In the genomic region with DNA sequence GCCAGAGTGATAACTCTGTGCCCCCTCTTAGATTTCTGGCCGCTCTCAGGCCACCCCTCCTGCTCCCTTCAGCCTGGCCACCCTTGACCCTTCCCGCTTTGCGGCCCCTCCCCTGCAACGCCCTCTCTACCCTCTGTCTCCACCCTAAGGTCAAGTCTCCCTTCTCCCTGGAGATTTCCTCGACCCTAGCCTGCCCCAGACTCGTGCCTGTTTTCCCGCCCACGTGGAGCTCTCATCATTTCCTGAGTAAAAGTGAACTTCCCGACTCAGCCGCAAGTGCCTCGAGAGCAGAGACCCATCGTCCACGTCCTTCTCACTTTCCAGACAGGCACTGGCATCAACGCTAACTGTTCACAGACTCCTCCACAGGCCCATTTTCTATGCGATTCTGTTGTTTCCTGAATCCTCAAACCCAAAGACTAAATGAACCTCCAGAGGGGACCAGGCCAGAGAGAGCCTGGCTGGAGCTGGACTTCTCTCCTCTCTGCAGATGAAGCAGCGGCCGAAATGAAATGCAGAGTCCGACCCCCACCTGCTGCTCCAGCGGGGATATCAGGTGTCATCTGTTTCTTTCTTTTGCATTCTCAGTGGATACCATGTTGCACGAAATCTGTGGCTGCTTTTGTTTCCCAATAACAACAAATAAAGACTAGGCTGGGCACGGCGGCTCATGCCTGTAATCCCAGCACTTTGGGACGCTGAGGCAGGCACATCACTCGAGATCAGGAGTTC, we compare ENCODE assay signal across 16 cellular contexts. TPM values are rescaled to one million over a fixed set of nuclear protein-coding genes. Genes with fewer than 3 reads are reported as not detected.
DNase-seq lines count a peak whose midpoint lies in the region; TF ChIP-seq lines count a peak whose summit lies in the region.
"Had no signal": no experiment of that assay in that cellular context is flagged by ENCODE, and none has a peak within 500 bp of the region (broad histone marks: within the 10 kb centered on the region; RNA-seq: fewer than 3 reads in every experiment).

No MANE protein-coding gene starts in this region.

- H3K27me3 Mint-ChIP-seq in progenitor cell of endocrine pancreas, result no peaks in the 10 kb centered on the region

- no peaks in the 10 kb centered on the region for H3K9me3 ChIP-seq in vagina

- H3K36me3 ChIP-seq in vagina, result no peaks in the 10 kb centered on the region
- H3K36me3 ChIP-seq: gastroesophageal sphincter had no signal

- no peaks in the 10 kb centered on the region for H3K36me3 Mint-ChIP-seq in progenitor cell of endocrine pancreas (ENCODE audit: insufficient read depth)
- H3K36me3 Mint-ChIP-seq: activated CD8-positive, alpha-beta memory T cell treated with anti-CD3 and anti-CD28 coated beads, Interleukin-2, amount 10 ng/mL, durations not matched to agents 7 days and 5 days had no signal

- H3K27me3 ChIP-seq in vagina, result no peaks in the 10 kb centered on the region

- peaks cover 5% of the 10 kb centered on the region for H3K4me1 ChIP-seq in vagina

- H3K27ac Mint-ChIP-seq in progenitor cell of endocrine pancreas, result peak overlapping the region; percentile 65
- H3K27ac Mint-ChIP-seq: activated CD8-positive, alpha-beta memory T cell treated with anti-CD3 and anti-CD28 coated beads, Interleukin-2, amount 10 ng/mL, durations not matched to agents 7 days and 5 days had no signal

- intact Hi-C loops in vagina (cut with DNase I), result no loop called here

- H3K4me1 Mint-ChIP-seq in progenitor cell of endocrine pancreas (ENCODE audit: low read depth), result peaks cover 22% of the 10 kb centered on the region

- no peak overlapping the region for H3K4me3 Mint-ChIP-seq in progenitor cell of endocrine pancreas (ENCODE audit: low read depth)
- H3K4me3 Mint-ChIP-seq: activated CD8-positive, alpha-beta memory T cell treated with anti-CD3 and anti-CD28 coated beads, Interleukin-2, amount 10 ng/mL, durations not matched to agents 7 days and 5 days had no signal

- no peak overlapping the region for H3K4me3 ChIP-seq in fibroblast of villous mesenchyme (ENCODE audit: low read depth, low read length)
- no peak overlapping the region for H3K4me3 ChIP-seq in vagina
- H3K4me3 ChIP-seq: gastroesophageal sphincter had no signal

- no peak for TF ChIP-seq CTCF in fibroblast of villous mesenchyme (IDR thresholded peaks at IDR 0.05; ENCODE audit: insufficient read depth, low read depth, low read length)
- no peak for TF ChIP-seq CTCF in progenitor cell of endocrine pancreas (IDR thresholded peaks at IDR 0.05; ENCODE audit: unreplicated experiment)
- TF ChIP-seq CTCF in vagina (IDR thresholded peaks at IDR 0.05), result no peak

- H3K27ac ChIP-seq in vagina, result no peak overlapping the region
- H3K27ac ChIP-seq: gastroesophageal sphincter had no signal

- no peak for TF ChIP-seq POLR2A in vagina (IDR thresholded peaks at IDR 0.05)

- no peaks in the 10 kb centered on the region for H3K9me3 Mint-ChIP-seq in progenitor cell of endocrine pancreas (ENCODE audit: low read depth)

- peak; percentile 28 to 36 for DNase-seq in activated T-cell treated with anti-CD3 and anti-CD28 coated beads, Interleukin-2, amount 50 U/mL, for 48 hours
- no peak for DNase-seq in activated T-cell treated with anti-CD3 and anti-CD28 coated beads, Interleukin-2, amount 50 U/mL, for 1 hour
- DNase-seq in NCI-H146 treated with DMSO at 0.1 percent for 48 hours (lab: John Stamatoyannopoulos, UW; ENCODE audit: unreplicated experiment) (peak; percentile 25), fibroblast of villous mesenchyme (ENCODE audit: low read depth) (peak; percentile 6), progenitor cell of endocrine pancreas (ENCODE audit: low spot score, unreplicated experiment) (no peak), SKM-1 treated with dmso at 0.1 percent for 144 hours (lab: John Stamatoyannopoulos, UW; ENCODE audit: unreplicated experiment) (no peak), SIG-M5 (lab: John Stamatoyannopoulos, UW) (no peak), vagina (ENCODE audit: extremely low spot score in 2 of 2) (no peak)
- DNase-seq: activated CD8-positive, alpha-beta memory T cell treated with anti-CD3 and anti-CD28 coated beads, Interleukin-2, amount 10 ng/mL, durations not matched to agents 7 days and 5 days; effector CD8-positive, alpha-beta T cell; left colon; occipital lobe; PC-3; T-helper 2 cell had no signal

RNA-seq across cellular contexts. Expression of a gene that starts 52.5 kb away (rescaled TPM):
- total RNA-seq in fibroblast of villous mesenchyme (0.43 TPM in 1 of 2 replicates, not detected in the other), progenitor cell of endocrine pancreas (11.1 and 12.4 TPM in 2 replicates), vagina (3.7 TPM)
- total RNA-seq: Daoy had no signal

RNA-seq across cellular contexts. Expression of a gene that starts 57.4 kb away (rescaled TPM):
- total RNA-seq in fibroblast of villous mesenchyme (45.1 and 58.7 TPM in 2 replicates), progenitor cell of endocrine pancreas (39.1 and 44.0 TPM in 2 replicates), vagina (43.0 TPM)

Comparison
In these comparisons a context has a peak if more than half of its experiments do, and no peak if none do; other contexts are left out.
1. DNase-seq: peak in activated T-cell treated with anti-CD3 and anti-CD28 coated beads, Interleukin-2, amount 50 U/mL, for 48 hours (2 of 2), NCI-H146 treated with DMSO at 0.1 percent for 48 hours (single experiment) and fibroblast of villous mesenchyme (single experiment); none in activated T-cell treated with anti-CD3 and anti-CD28 coated beads, Interleukin-2, amount 50 U/mL, for 1 hour (single experiment), progenitor cell of endocrine pancreas (single experiment), SKM-1 treated with dmso at 0.1 percent for 144 hours (single experiment), SIG-M5 (single experiment) and vagina (0 of 2).